In genomic region chr17:76737676-76738467, GRCh38 we compare ENCODE assay signal across 8 cellular contexts. TPM values are rescaled to one million over a fixed set of nuclear protein-coding genes. Genes with fewer than 3 reads are reported as not detected.
A peak's percentile ranks its signal among the peaks of the same experiment; 100 is the strongest.
DNase-seq lines count a peak whose midpoint lies in the region; ATAC-seq and TF ChIP-seq lines count a peak whose summit lies in the region.

Gene MFSD11 (plus strand): TSS chr17:76738119. CDS start chr17:76738353, 234 bp downstream.

- H2AK5ac ChIP-seq in IMR-90 (ENCODE audit: low read depth, low read length): peak within 1 kb of the TSS; percentile 100

- peak within 1 kb of the TSS; percentile 95 for H3K14ac ChIP-seq in IMR-90 (replicated peaks; ENCODE audit: low read depth, low read length)

- H2BK5ac ChIP-seq in IMR-90 (ENCODE audit: low read depth, low read length, poor library complexity, severe bottlenecking): peak within 1 kb of the TSS; percentile 90

- H3K4me1 ChIP-seq in IMR-90 (ENCODE audit: control insufficient read depth, insufficient read depth, low read length) (peaks cover 1% of the 10 kb centered on the region; the same call in 1 of the 2 replicates), mucosa of stomach (ENCODE audit: control insufficient read depth, insufficient read depth, low read length) (peaks cover 12% of the 10 kb centered on the region)

- intact Hi-C loops in IMR-90 (cut with micrococcal nuclease): loop anchor here (5.0 kb wide), 1 partner anchor 319 kb away; no protein-coding TSS in a partner anchor

- H4K5ac ChIP-seq in IMR-90 (ENCODE audit: low read depth, low read length): peak within 1 kb of the TSS; percentile 68

- H2BK20ac ChIP-seq in IMR-90 (ENCODE audit: low read depth, low read length): peak within 1 kb of the TSS; percentile 52; the same call in 1 of the 2 replicates

- H3K9me3 ChIP-seq in IMR-90 (ENCODE audit: control insufficient read depth, insufficient read depth, low read length) (no peaks in the 10 kb centered on the region), mucosa of stomach (ENCODE audit: control insufficient read depth, low read length) (no peaks in the 10 kb centered on the region)

- H3K27ac ChIP-seq in IMR-90 (ENCODE audit: insufficient read depth, low read length): peak within 1 kb of the TSS; percentile 95

- H3K18ac ChIP-seq in IMR-90 (ENCODE audit: low read depth, low read length): peak within 1 kb of the TSS; percentile 66

- in situ Hi-C loops in IMR-90 (cut with MboI; ENCODE audit: low sequenced_read_pairs): no loop called here

- peak within 1 kb of the TSS; percentile 91 for H3K56ac ChIP-seq in IMR-90 (ENCODE audit: extremely low read depth, insufficient read depth, low read length)

- CTCF ChIA-PET in IMR-90 (lab: Yijun Ruan, JAX): no interaction called here

- H3K9ac ChIP-seq in IMR-90 (ENCODE audit: low read depth, low read length) (peak within 1 kb of the TSS; percentile 96), mucosa of stomach (ENCODE audit: low read length) (peak within 1 kb of the TSS; percentile 88)

- H3K27me3 ChIP-seq in IMR-90 (ENCODE audit: control insufficient read depth, insufficient read depth, low read length) (no peaks in the 10 kb centered on the region), mucosa of stomach (ENCODE audit: control insufficient read depth, insufficient read depth, low read length) (no peaks in the 10 kb centered on the region)

- H4K91ac ChIP-seq in IMR-90 (ENCODE audit: insufficient read depth, low read depth, low read length): peak within 1 kb of the TSS; percentile 95

- POLR2A ChIA-PET in IMR-90 (lab: Charles Lee; ENCODE audit: unreplicated experiment): interaction anchor here (0.5 kb wide), 2 partner anchors 26 to 1696 kb away, joined by 3 to 4 read pairs; no protein-coding TSS in a partner anchor

- H3K4me2 ChIP-seq in IMR-90 (ENCODE audit: low read depth, low read length): peak within 1 kb of the TSS; percentile 71

- dilution Hi-C loops in IMR-90 (cut with HindIII; ENCODE audit: low sequenced_read_pairs, unreplicated experiment): no loop called here

- H4K8ac ChIP-seq in IMR-90 (ENCODE audit: low read depth in 2 of 2, low read length in 2 of 2): peak within 1 kb of the TSS; percentile 78 to 96

- WGBS in IMR-90 (ENCODE audit: extremely low coverage in 2 of 2, insufficient read length in 1 of 2), 2 experiments: 1% methylated on average over 48 of the region's 57 CpGs; no CpG with 5 or more reads in 1 of the 2 experiments

- no peaks in the 10 kb centered on the region for H3K9me1 ChIP-seq in IMR-90 (ENCODE audit: insufficient read depth, low read length)

- H3K23ac ChIP-seq in IMR-90 (ENCODE audit: low read depth, low read length): peak within 1 kb of the TSS; percentile 97

- peak within 1 kb of the TSS; percentile 99 for H2AK9ac ChIP-seq in IMR-90 (replicated peaks; ENCODE audit: low read depth, low read length, poor library complexity)

- no peak for TF ChIP-seq RAD21 in IMR-90 (IDR thresholded peaks at IDR 0.05; ENCODE audit: low read length)

- H2AFZ ChIP-seq in IMR-90 (replicated peaks; ENCODE audit: low read length, poor library complexity): peak within 1 kb of the TSS; percentile 92

- H3K4me3 ChIP-seq in IMR-90 (ENCODE audit: insufficient read depth, low read depth, low read length) (peak within 1 kb of the TSS; percentile 89), mucosa of stomach (ENCODE audit: low read length) (peak within 1 kb of the TSS; percentile 71)

- BruUV-seq in IMR-90 (replicated peaks; lab: Mats Ljungman, UMichigan): TSS peak; percentile 85

- TF ChIP-seq CTCF in IMR-90 (conservative IDR thresholded peaks at IDR 0.05; ENCODE audit: low read depth, low read length): no peak

- peaks cover 21% of the 10 kb centered on the region for H3K36me3 ChIP-seq in IMR-90 (ENCODE audit: control insufficient read depth, insufficient read depth, low read length)
- H3K36me3 ChIP-seq in mucosa of stomach (ENCODE audit: control insufficient read depth, insufficient read depth, low read length): no peaks in the 10 kb centered on the region

- peak; percentile 85 for DNase-seq in DMS153 (lab: John Stamatoyannopoulos, UW)
- DNase-seq in IMR-90: peak; percentile 94
- DNase-seq in activated T-cell treated with anti-CD3 and anti-CD28 coated beads, Interleukin-2, amount 50 U/mL, for 48 hours: peak; percentile 92 to 95
- peak; percentile 92 for DNase-seq in stimulated activated CD8-positive, alpha-beta memory T cell treated with anti-CD3 and anti-CD28 coated beads, Interleukin-4, amount 100 ng/mL, for 48 hours

- ATAC-seq in GM21529 (IDR thresholded peaks at IDR 0.05; ENCODE audit: unreplicated experiment) (peak; percentile 60), IMR-90 (ENCODE audit: low read depth) (peak; percentile 65), esophagus mucosa (peak; percentile 79)

- TF ChIP-seq POLR2A in IMR-90 (IDR thresholded peaks at IDR 0.05; ENCODE audit: low read depth, low read length): peak; percentile 74

- peaks cover 16 to 24% of the 10 kb centered on the region in 2 experiments for H3K79me1 ChIP-seq in IMR-90 (ENCODE audit: low read depth in 1 of 2, low read length in 2 of 2)

- H3K4ac ChIP-seq in IMR-90 (ENCODE audit: low read depth, low read length): peak within 1 kb of the TSS; percentile 97

- H2BK15ac ChIP-seq in IMR-90 (ENCODE audit: low read depth, low read length): peak within 1 kb of the TSS; percentile 81; the same call in 1 of the 3 replicates

- H2BK120ac ChIP-seq in IMR-90 (ENCODE audit: low read depth, low read length): peak within 1 kb of the TSS; percentile 88

- peaks cover 33% of the 10 kb centered on the region for H4K20me1 ChIP-seq in IMR-90 (ENCODE audit: insufficient read depth, low read length)

TF ChIP-seq in IMR-90, 13 proteins besides CTCF, POLR2A, EP300 and RAD21 (continues in another document):
- TF ChIP-seq MAFK (IDR thresholded peaks at IDR 0.05; ENCODE audit: low read depth, low read length): no peak
- TF ChIP-seq ELK1 (IDR thresholded peaks at IDR 0.05; ENCODE audit: borderline replicate concordance, low read depth, low read length): no peak
- TF ChIP-seq, protein P1, sequence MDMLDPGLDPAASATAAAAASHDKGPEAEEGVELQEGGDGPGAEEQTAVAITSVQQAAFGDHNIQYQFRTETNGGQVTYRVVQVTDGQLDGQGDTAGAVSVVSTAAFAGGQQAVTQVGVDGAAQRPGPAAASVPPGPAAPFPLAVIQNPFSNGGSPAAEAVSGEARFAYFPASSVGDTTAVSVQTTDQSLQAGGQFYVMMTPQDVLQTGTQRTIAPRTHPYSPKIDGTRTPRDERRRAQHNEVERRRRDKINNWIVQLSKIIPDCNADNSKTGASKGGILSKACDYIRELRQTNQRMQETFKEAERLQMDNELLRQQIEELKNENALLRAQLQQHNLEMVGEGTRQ (IDR thresholded peaks at IDR 0.05; ENCODE audit: low read depth, low read length): peak; percentile 96
- TF ChIP-seq SMC3 (IDR thresholded peaks at IDR 0.05; ENCODE audit: low read depth, low read length): peak; percentile 3; the same call in 1 of the 2 replicates
- peak; percentile 87 for TF ChIP-seq FOS (IDR thresholded peaks at IDR 0.05; ENCODE audit: low read depth, low read length)
- TF ChIP-seq MAZ (IDR thresholded peaks at IDR 0.05; ENCODE audit: borderline replicate concordance, low read depth, low read length): no peak; the same call in 1 of the 2 replicates
- TF ChIP-seq RCOR1 (IDR thresholded peaks at IDR 0.05; ENCODE audit: insufficient replicate concordance, low read length): no peak

TF ChIP-seq in PFSK-1, 5 proteins besides CTCF, POLR2A, EP300 and RAD21:
- TF ChIP-seq, protein P2, sequence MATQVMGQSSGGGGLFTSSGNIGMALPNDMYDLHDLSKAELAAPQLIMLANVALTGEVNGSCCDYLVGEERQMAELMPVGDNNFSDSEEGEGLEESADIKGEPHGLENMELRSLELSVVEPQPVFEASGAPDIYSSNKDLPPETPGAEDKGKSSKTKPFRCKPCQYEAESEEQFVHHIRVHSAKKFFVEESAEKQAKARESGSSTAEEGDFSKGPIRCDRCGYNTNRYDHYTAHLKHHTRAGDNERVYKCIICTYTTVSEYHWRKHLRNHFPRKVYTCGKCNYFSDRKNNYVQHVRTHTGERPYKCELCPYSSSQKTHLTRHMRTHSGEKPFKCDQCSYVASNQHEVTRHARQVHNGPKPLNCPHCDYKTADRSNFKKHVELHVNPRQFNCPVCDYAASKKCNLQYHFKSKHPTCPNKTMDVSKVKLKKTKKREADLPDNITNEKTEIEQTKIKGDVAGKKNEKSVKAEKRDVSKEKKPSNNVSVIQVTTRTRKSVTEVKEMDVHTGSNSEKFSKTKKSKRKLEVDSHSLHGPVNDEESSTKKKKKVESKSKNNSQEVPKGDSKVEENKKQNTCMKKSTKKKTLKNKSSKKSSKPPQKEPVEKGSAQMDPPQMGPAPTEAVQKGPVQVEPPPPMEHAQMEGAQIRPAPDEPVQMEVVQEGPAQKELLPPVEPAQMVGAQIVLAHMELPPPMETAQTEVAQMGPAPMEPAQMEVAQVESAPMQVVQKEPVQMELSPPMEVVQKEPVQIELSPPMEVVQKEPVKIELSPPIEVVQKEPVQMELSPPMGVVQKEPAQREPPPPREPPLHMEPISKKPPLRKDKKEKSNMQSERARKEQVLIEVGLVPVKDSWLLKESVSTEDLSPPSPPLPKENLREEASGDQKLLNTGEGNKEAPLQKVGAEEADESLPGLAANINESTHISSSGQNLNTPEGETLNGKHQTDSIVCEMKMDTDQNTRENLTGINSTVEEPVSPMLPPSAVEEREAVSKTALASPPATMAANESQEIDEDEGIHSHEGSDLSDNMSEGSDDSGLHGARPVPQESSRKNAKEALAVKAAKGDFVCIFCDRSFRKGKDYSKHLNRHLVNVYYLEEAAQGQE (IDR thresholded peaks at IDR 0.05; ENCODE audit: insufficient read depth in 1 of 2, low read depth in 2 of 2, low read length in 2 of 2): 0 out of 4 replicates have a peak, but pooled peaks of 1 of the 2 experiments have one; percentile 24
- peak; percentile 81 for TF ChIP-seq POLR2AphosphoS5 (IDR thresholded peaks at IDR 0.05; ENCODE audit: low read depth, low read length)
- peak; percentile 96; the same call in 1 of the 2 replicates for TF ChIP-seq SIN3A (IDR thresholded peaks at IDR 0.05; ENCODE audit: borderline replicate concordance, insufficient read depth, low read length)
- TF ChIP-seq TAF1 (IDR thresholded peaks at IDR 0.05; ENCODE audit: borderline replicate concordance, insufficient read depth, low read length): peak; percentile 38; the same call in 1 of the 2 replicates
- peak; percentile 49 for TF ChIP-seq FOXP2 (optimal IDR thresholded peaks at IDR 0.05; ENCODE audit: borderline replicate concordance, extremely low read depth, extremely low read length, insufficient read depth)
TF ChIP-seq in PFSK-1: peak in this region for 5.

RNA-seq across cellular contexts. Expression of gene MFSD11, which starts in this region (rescaled TPM):
- total RNA-seq in IMR-90 (2012; rRNA removed) (16.1 and 16.4 TPM in 2 replicates), esophagus mucosa (22.6 TPM)
- polyA plus RNA-seq in IMR-90 (2012; rRNA removed): 9.8 and 12.3 TPM in 2 replicates
- polyA plus RNA-seq in IMR-90 (2012; cell fraction: cytosol; rRNA removed): 7.3 and 11.1 TPM in 2 replicates
- 10.6 and 14.3 TPM in 2 replicates for polyA plus RNA-seq in IMR-90 (2012; cell fraction: nucleus; rRNA removed; ENCODE audit: low replicate concordance)
- 8.5 TPM for polyA plus RNA-seq in PFSK-1 (2012; ENCODE audit: insufficient read length, low read depth)

Comparison
In these comparisons a context has a peak if more than half of its experiments do, and no peak if none do; other contexts are left out.
1. Peak in every context shown above with its lines: DNase-seq, ATAC-seq, H3K4me3 ChIP-seq and H3K27ac ChIP-seq.